10 cellular contexts compared by ENCODE assay signal in the genomic region with DNA sequence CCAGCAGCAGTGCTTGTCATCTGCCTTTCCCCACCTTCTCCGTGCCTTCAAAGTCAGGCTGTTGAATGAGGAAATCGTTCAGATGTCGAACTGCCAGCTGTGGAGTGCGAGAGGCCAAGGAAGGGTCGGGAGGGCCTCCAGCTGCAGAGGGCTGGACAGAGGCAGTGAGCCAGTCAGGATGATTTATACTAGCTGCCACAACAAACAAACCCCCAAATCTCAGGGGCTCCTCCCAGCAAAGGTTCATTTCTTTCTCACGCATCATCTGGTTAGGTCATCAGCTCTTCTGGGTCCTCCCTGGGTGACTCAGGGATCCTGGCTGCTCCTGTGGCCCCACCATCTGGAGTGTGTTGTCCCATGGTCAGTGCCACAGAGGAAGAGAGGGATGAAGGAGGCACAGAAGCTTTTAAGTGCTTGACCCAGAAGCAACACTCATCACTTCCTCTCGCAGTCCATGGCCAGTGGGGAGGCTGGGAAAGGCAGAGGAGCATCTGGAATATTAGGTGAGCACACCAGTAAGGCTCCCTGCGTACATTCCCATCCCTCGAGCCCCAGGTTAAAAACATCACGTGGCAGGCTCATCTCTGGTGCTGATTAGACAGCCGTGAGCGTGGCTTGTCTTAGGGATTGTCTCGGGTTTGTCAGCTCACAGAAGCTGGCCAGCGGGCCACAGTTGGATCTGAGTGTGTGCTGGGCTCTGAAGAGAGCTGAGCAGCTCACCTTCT.
DNase-seq lines count a peak whose midpoint lies in the region; ATAC-seq and TF ChIP-seq lines count a peak whose summit lies in the region.
"Had no signal": no experiment of that assay in that cellular context is flagged by ENCODE, and none has a peak within 500 bp of the region (broad histone marks: within the 10 kb centered on the region; RNA-seq: fewer than 3 reads in every experiment).

No MANE protein-coding gene starts in this region.

- H3K4me1 ChIP-seq in RWPE2 (ENCODE audit: insufficient read depth, poor library complexity, severe bottlenecking) (peaks cover 2% of the 10 kb centered on the region), parathyroid adenoma (peaks cover 2% of the 10 kb centered on the region)

- no peak overlapping the region for H3K4me2 ChIP-seq in parathyroid adenoma (ENCODE audit: low read length)

- H3K27ac ChIP-seq in RWPE2 (ENCODE audit: poor library complexity, severe bottlenecking) (no peak overlapping the region), parathyroid adenoma (peak overlapping the region; percentile 40)

- TF ChIP-seq CTCF in RWPE2 (IDR thresholded peaks at IDR 0.05; ENCODE audit: poor library complexity, severe bottlenecking) = no peak
- no peak for TF ChIP-seq CTCF in fibroblast of pulmonary artery (IDR thresholded peaks at IDR 0.05; ENCODE audit: low read length, missing control alignments)
- no peak for TF ChIP-seq CTCF in parathyroid adenoma (IDR thresholded peaks at IDR 0.05)

- peak; percentile 77 for DNase-seq in Caki2 (ENCODE audit: low read depth)
- no peak for DNase-seq in RWPE2 (ENCODE audit: low spot score)
- DNase-seq in fibroblast of pulmonary artery (ENCODE audit: low read depth) = peak; percentile 92
- DNase-seq in activated naive CD4-positive, alpha-beta T cell treated with anti-CD3 and anti-CD28 coated beads, Interleukin-2, amount 50 U/mL, for 16 hours = no peak
- DNase-seq: activated CD4-positive, CD25-positive, alpha-beta regulatory T cell; immature natural killer cell had no signal

- H3K27me3 ChIP-seq in RWPE2 (ENCODE audit: insufficient read depth, poor library complexity, severe bottlenecking) = no peaks in the 10 kb centered on the region
- H3K27me3 ChIP-seq in parathyroid adenoma (ENCODE audit: control insufficient read depth, insufficient read depth, low read length) = no peaks in the 10 kb centered on the region

- H2AFZ ChIP-seq in parathyroid adenoma = no peak overlapping the region

- no peak overlapping the region for H3K9ac ChIP-seq in parathyroid adenoma

- H3K79me2 ChIP-seq in parathyroid adenoma = peaks cover 48% of the 10 kb centered on the region

- no peak overlapping the region for H3K4me3 ChIP-seq in RWPE2 (ENCODE audit: severe bottlenecking)
- no peak overlapping the region for H3K4me3 ChIP-seq in fibroblast of pulmonary artery (replicated peaks; ENCODE audit: low read depth, low read length)
- no peak overlapping the region for H3K4me3 ChIP-seq in parathyroid adenoma (ENCODE audit: low read depth, low read length)

- no peaks in the 10 kb centered on the region for H3K36me3 ChIP-seq in RWPE2 (ENCODE audit: low read depth)
- H3K36me3 ChIP-seq in parathyroid adenoma (ENCODE audit: control insufficient read depth, insufficient read depth, low read length) = no peaks in the 10 kb centered on the region

- H3K9me3 ChIP-seq in RWPE2 (ENCODE audit: severe bottlenecking) = no peaks in the 10 kb centered on the region
- no peaks in the 10 kb centered on the region for H3K9me3 ChIP-seq in parathyroid adenoma (ENCODE audit: control insufficient read depth, low read length)

- in situ Hi-C loops in Caki2 (cut with HindIII; ENCODE audit: low pct_unique_long_range_greater_than_20kb, low sequenced_read_pairs) = no loop called here

- ATAC-seq in RWPE2 (ENCODE audit: low read depth) (peak; percentile 79), GM18907 (IDR thresholded peaks at IDR 0.05; ENCODE audit: unreplicated experiment) (no peak), GM19328 (IDR thresholded peaks at IDR 0.05; ENCODE audit: unreplicated experiment) (no peak), GM19455 (IDR thresholded peaks at IDR 0.05; ENCODE audit: unreplicated experiment) (no peak)

Comparison
In these comparisons a context has a peak if more than half of its experiments do, and no peak if none do; other contexts are left out.
1. DNase-seq: peak in Caki2 (single experiment) and fibroblast of pulmonary artery (single experiment); none in RWPE2 (single experiment) and activated naive CD4-positive, alpha-beta T cell treated with anti-CD3 and anti-CD28 coated beads, Interleukin-2, amount 50 U/mL, for 16 hours (single experiment).